In the genomic region with DNA sequence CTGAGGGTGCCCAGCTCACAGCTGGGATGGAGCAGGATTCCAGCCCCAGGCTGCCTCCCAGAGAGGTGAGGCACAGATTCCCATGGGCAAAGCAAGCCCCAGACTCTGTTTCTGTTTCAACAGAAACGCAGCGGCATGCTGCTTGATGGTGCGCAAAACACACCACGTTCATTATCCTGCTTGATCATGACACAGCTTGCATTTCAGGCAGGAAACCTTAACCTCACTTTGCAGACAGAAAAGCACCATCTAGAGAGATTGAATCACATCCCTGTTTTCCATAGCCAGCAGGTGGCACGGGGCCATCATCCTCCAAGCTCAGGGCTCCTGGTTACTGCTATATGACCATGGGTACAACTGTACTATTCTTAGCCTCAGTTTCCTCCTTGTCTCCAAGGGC, we compare ENCODE assay signal across 27 cellular contexts.
DNase-seq lines count a peak whose midpoint lies in the region; ATAC-seq and TF ChIP-seq lines count a peak whose summit lies in the region.
"Had no signal": no experiment of that assay in that cellular context is flagged by ENCODE, and none has a peak within 500 bp of the region (broad histone marks: within the 10 kb centered on the region; RNA-seq: fewer than 3 reads in every experiment).

No MANE protein-coding gene starts in this region.

- POLR2A ChIA-PET in SK-N-SH (lab: Yijun Ruan, JAX): interaction anchor here (1.0 to 1.6 kb wide), 3 partner anchors 17 to 138 kb away, joined by 3 to 7 read pairs (median 4); no protein-coding TSS in a partner anchor

- ATAC-seq in HG03175 (IDR thresholded peaks at IDR 0.05; ENCODE audit: unreplicated experiment): no peak
- ATAC-seq: left ventricle myocardium superior; naive thymus-derived CD8-positive, alpha-beta T cell; T-helper 17 cell had no signal

- no peaks in the 10 kb centered on the region for H3K36me3 ChIP-seq in SK-N-SH (replicated peaks in 1 of 2; ENCODE audit: control insufficient read depth in 1 of 2, insufficient read depth in 2 of 2, low read length in 1 of 2)
- H3K36me3 ChIP-seq: thoracic aorta, uterus had no signal

- peaks cover 14 to 29% of the 10 kb centered on the region in 2 experiments; a peak in 3 of 4 replicates for H3K4me1 ChIP-seq in SK-N-SH (ENCODE audit: control insufficient read depth in 1 of 2, insufficient read depth in 2 of 2, low read depth in 1 of 2, low read length in 1 of 2)
- H3K4me1 ChIP-seq: A549 had no signal

- no peak overlapping the region for H2AFZ ChIP-seq in SK-N-SH (ENCODE audit: low read depth)

- no peaks in the 10 kb centered on the region for H3K79me2 ChIP-seq in SK-N-SH (ENCODE audit: insufficient read depth)

- TF ChIP-seq CTCF in SK-N-SH (IDR thresholded peaks at IDR 0.05): no peak; the same call in 1 of the 2 replicates

- no peak overlapping the region for H3K9ac ChIP-seq in SK-N-SH

- no peaks in the 10 kb centered on the region for H3K9me2 ChIP-seq in SK-N-SH

- WGBS in SK-N-SH (ENCODE audit: low lambda C conversion rate): 65% methylated on average over 5 of the region's 5 CpGs

- peak overlapping the region in 1 of 2 experiments; percentile 97; a peak in 2 of 4 replicates for H3K27ac ChIP-seq in SK-N-SH (ENCODE audit: low read depth in 2 of 2, low read length in 1 of 2)
- H3K27ac ChIP-seq: A549, thoracic aorta, uterus had no signal

- CTCF ChIA-PET in SK-N-SH (lab: Yijun Ruan, JAX): interaction anchor here (0.7 to 2.3 kb wide), 13 partner anchors 9 to 110 kb away, joined by 3 to 14 read pairs (median 4); no protein-coding TSS in a partner anchor

- no peaks in the 10 kb centered on the region for H4K20me1 ChIP-seq in SK-N-SH (ENCODE audit: insufficient read depth)

- H3F3A ChIP-seq in SK-N-SH (replicated peaks; ENCODE audit: insufficient read depth): no peaks in the 10 kb centered on the region

- peak; percentile 50 for TF ChIP-seq RAD21 in SK-N-SH (IDR thresholded peaks at IDR 0.05; ENCODE audit: low read length)

- no peak overlapping the region for H3K4me3 ChIP-seq in SK-N-SH (ENCODE audit: low read depth in 2 of 2, low read length in 1 of 2)
- H3K4me3 ChIP-seq: A549, thoracic aorta, uterus had no signal

- no peaks in the 10 kb centered on the region for H3K27me3 ChIP-seq in SK-N-SH (ENCODE audit: insufficient read depth)
- H3K27me3 ChIP-seq: uterus had no signal

- TF ChIP-seq EP300 in SK-N-SH (IDR thresholded peaks at IDR 0.05; ENCODE audit: borderline replicate concordance in 1 of 2, low read depth in 1 of 2, low read length in 1 of 2): peak in 1 of 2 experiments; percentile 58; a peak in 1 of 4 replicates

- no peaks in the 10 kb centered on the region for H3K9me3 ChIP-seq in SK-N-SH
- H3K9me3 ChIP-seq: thoracic aorta, uterus had no signal

- DNase-seq in NCI-H2227 (lab: John Stamatoyannopoulos, UW; ENCODE audit: unreplicated experiment) (peak; percentile 16), NCI-H2227 treated with DMSO at 0.1 percent for 48 hours (lab: John Stamatoyannopoulos, UW) (no peak), SK-N-SH (peak; percentile 49), glomerular visceral epithelial cell (ENCODE audit: extremely low spot score) (peak; percentile 27), DMS153 treated with DMSO at 0.1 percent for 48 hours (lab: John Stamatoyannopoulos, UW; ENCODE audit: unreplicated experiment) (no peak), islet precursor cell (no peak)
- no peak for DNase-seq in activated T-cell treated with anti-CD3 and anti-CD28 coated beads, Interleukin-2, amount 50 U/mL, for 48 hours
- DNase-seq: activated CD4-positive, alpha-beta memory T cell treated with anti-CD3 and anti-CD28 coated beads, Interleukin-2, amount 10 ng/mL, durations not matched to agents 7 days and 5 days; activated CD4-positive, CD25-positive, alpha-beta regulatory T cell treated with anti-CD3 and anti-CD28 coated beads, Interleukin-2, amount 50 U/mL, for 72 hours; activated naive CD8-positive, alpha-beta T cell treated with anti-CD3 and anti-CD28 coated beads for 36 hours; AML-193; aorta; CD8-positive, alpha-beta memory T cell; central memory CD4-positive, alpha-beta T cell; DND-41; HCEC 1CT; hypothalamus; left ventricle myocardium superior; naive thymus-derived CD8-positive, alpha-beta T cell; NCI-H1436 treated with DMSO at 0.1 percent for 48 hours; RPMI8226; stimulated activated naive CD4-positive, alpha-beta T cell treated with Interleukin-2 at 50 U/mL for 16 hours; T-helper 17 cell; uterus had no signal

- H3K4me2 ChIP-seq in SK-N-SH: no peak overlapping the region
- H3K4me2 ChIP-seq: A549 had no signal

TF ChIP-seq in SK-N-SH, 30 proteins besides CTCF, POLR2A, EP300 and RAD21:
- TF ChIP-seq GATA2 (CRISPR knock-in tag; IDR thresholded peaks at IDR 0.05) (peak; percentile 77), GABPA (IDR thresholded peaks at IDR 0.05; ENCODE audit: low read depth) (no peak), TAF1 (IDR thresholded peaks at IDR 0.05; ENCODE audit: borderline replicate concordance, low read depth, low read length) (no peak), CHD2 (IDR thresholded peaks at IDR 0.05; ENCODE audit: low read length, partially characterized antibody) (peak; percentile 39), YY1 (IDR thresholded peaks at IDR 0.05; ENCODE audit: low read depth) (no peak), RFX5 (IDR thresholded peaks at IDR 0.05; ENCODE audit: low read length) (no peak), POLR2AphosphoS5 (IDR thresholded peaks at IDR 0.05; ENCODE audit: low read depth, low read length) (no peak), TCF12 (IDR thresholded peaks at IDR 0.05) (no peak), EZH2phosphoT487 (IDR thresholded peaks at IDR 0.05; ENCODE audit: borderline replicate concordance, low read depth) (no peak), RCOR1 (IDR thresholded peaks at IDR 0.05; ENCODE audit: low read length) (peak; percentile 49; the same call in 1 of the 2 replicates), SMC3 (IDR thresholded peaks at IDR 0.05; ENCODE audit: low read depth, low read length) (peak; percentile 26; the same call in 1 of the 2 replicates), MXI1 (IDR thresholded peaks at IDR 0.05; ENCODE audit: low read depth, low read length) (peak; percentile 72)
- TF ChIP-seq, protein P1, sequence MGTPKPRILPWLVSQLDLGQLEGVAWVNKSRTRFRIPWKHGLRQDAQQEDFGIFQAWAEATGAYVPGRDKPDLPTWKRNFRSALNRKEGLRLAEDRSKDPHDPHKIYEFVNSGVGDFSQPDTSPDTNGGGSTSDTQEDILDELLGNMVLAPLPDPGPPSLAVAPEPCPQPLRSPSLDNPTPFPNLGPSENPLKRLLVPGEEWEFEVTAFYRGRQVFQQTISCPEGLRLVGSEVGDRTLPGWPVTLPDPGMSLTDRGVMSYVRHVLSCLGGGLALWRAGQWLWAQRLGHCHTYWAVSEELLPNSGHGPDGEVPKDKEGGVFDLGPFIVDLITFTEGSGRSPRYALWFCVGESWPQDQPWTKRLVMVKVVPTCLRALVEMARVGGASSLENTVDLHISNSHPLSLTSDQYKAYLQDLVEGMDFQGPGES (IDR thresholded peaks at IDR 0.05; ENCODE audit: low read depth, low read length): no peak
- TF ChIP-seq, protein P2, sequence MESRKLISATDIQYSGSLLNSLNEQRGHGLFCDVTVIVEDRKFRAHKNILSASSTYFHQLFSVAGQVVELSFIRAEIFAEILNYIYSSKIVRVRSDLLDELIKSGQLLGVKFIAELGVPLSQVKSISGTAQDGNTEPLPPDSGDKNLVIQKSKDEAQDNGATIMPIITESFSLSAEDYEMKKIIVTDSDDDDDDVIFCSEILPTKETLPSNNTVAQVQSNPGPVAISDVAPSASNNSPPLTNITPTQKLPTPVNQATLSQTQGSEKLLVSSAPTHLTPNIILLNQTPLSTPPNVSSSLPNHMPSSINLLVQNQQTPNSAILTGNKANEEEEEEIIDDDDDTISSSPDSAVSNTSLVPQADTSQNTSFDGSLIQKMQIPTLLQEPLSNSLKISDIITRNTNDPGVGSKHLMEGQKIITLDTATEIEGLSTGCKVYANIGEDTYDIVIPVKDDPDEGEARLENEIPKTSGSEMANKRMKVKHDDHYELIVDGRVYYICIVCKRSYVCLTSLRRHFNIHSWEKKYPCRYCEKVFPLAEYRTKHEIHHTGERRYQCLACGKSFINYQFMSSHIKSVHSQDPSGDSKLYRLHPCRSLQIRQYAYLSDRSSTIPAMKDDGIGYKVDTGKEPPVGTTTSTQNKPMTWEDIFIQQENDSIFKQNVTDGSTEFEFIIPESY (IDR thresholded peaks at IDR 0.05; ENCODE audit: borderline replicate concordance, low read depth): no peak
- TF ChIP-seq, protein P3, sequence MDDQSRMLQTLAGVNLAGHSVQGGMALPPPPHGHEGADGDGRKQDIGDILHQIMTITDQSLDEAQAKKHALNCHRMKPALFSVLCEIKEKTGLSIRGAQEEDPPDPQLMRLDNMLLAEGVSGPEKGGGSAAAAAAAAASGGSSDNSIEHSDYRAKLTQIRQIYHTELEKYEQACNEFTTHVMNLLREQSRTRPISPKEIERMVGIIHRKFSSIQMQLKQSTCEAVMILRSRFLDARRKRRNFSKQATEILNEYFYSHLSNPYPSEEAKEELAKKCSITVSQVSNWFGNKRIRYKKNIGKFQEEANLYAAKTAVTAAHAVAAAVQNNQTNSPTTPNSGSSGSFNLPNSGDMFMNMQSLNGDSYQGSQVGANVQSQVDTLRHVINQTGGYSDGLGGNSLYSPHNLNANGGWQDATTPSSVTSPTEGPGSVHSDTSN (IDR thresholded peaks at IDR 0.05): no peak

Comparison
In these comparisons a context has a peak if more than half of its experiments do, and no peak if none do; other contexts are left out.
1. DNase-seq: peak in NCI-H2227 (single experiment), SK-N-SH (single experiment) and glomerular visceral epithelial cell (single experiment); none in NCI-H2227 treated with DMSO at 0.1 percent for 48 hours (single experiment), DMS153 treated with DMSO at 0.1 percent for 48 hours (single experiment), islet precursor cell (single experiment) and activated T-cell treated with anti-CD3 and anti-CD28 coated beads, Interleukin-2, amount 50 U/mL, for 48 hours (0 of 2).